ENCODE assay signal across 8 cellular contexts in the genomic region with DNA sequence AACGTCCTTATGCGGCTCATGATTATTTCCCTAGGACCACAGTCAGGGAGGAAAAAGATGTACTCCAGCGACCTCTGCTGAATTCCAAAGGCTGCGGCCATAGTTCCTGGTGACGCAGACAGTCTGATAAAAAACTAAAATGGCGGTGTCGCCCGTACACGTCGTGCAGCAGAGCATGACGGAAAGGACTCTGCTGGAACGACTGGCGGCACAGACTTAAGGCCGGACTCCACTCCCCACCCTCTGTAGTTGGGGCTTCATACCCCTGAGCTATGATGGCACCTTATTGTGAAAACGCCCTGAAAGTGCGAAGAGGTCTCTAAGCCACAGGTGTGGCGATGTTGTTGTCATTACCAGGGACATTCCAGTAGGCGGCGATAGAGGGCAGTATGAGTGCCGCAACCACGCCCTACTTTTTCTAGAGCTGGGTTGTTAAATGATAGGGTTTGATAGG.
DNase-seq lines count a peak whose midpoint lies in the region; ATAC-seq, FAIRE-seq and TF ChIP-seq lines count a peak whose summit lies in the region.

No MANE protein-coding gene starts in this region.

- DNase-seq in D721Med (ENCODE audit: insufficient read length, low spot score) = no peak
- DNase-seq in Kasumi-1 (lab: John Stamatoyannopoulos, UW) = peak; percentile 69
- DNase-seq in WERI-Rb-1 = peak; percentile 56
- peak; percentile 61 to 79 for DNase-seq in cardiac fibroblast (ENCODE audit: low read depth in 2 of 2)
- DNase-seq in kidney epithelial cell (ENCODE audit: low read depth) = no peak
- peak; percentile 62 for DNase-seq in stimulated activated CD4-positive, alpha-beta T cell treated with anti-CD3 and anti-CD28 coated beads, Interleukin-15, amount 100 ng/mL, for 24 hours
- DNase-seq in mesenteric fat pad (ENCODE audit: low spot score) = no peak

- peak; percentile 81 for ATAC-seq in GM21423 (IDR thresholded peaks at IDR 0.05; ENCODE audit: unreplicated experiment)

- FAIRE-seq in D721Med (lab: Jason Lieb, UNC) = no peak

- no peaks in the 10 kb centered on the region for H3K36me3 ChIP-seq in WERI-Rb-1
- no peaks in the 10 kb centered on the region for H3K36me3 ChIP-seq in kidney epithelial cell (ENCODE audit: control insufficient read depth, insufficient read depth, low read length)

- peaks cover 11% of the 10 kb centered on the region for H3K27me3 ChIP-seq in WERI-Rb-1 (ENCODE audit: insufficient read depth, low read depth, severe bottlenecking)
- H3K27me3 ChIP-seq in kidney epithelial cell (ENCODE audit: control insufficient read depth, insufficient read depth, low read length) = no peaks in the 10 kb centered on the region

- H3K9me3 ChIP-seq in WERI-Rb-1 (ENCODE audit: severe bottlenecking) = no peaks in the 10 kb centered on the region

- H3K27ac ChIP-seq in WERI-Rb-1 = no peak overlapping the region

- H3K4me3 ChIP-seq in WERI-Rb-1 (ENCODE audit: low read depth, low read length) = peak overlapping the region; percentile 47
- peak overlapping the region; percentile 35 to 66 for H3K4me3 ChIP-seq in cardiac fibroblast (replicated peaks in 1 of 2; ENCODE audit: low read depth in 2 of 2, low read length in 2 of 2)
- peak overlapping the region; percentile 2 for H3K4me3 ChIP-seq in kidney epithelial cell (ENCODE audit: low read depth, low read length)

- peak; percentile 38 for TF ChIP-seq CTCF in D721Med (IDR thresholded peaks at IDR 0.05; ENCODE audit: insufficient read depth, missing control alignments)
- peak; percentile 71 for TF ChIP-seq CTCF in WERI-Rb-1 (IDR thresholded peaks at IDR 0.05; ENCODE audit: low read depth, low read length)
- TF ChIP-seq CTCF in cardiac fibroblast (IDR thresholded peaks at IDR 0.05; ENCODE audit: low read depth, low read length) = peak; percentile 68
- TF ChIP-seq CTCF in kidney epithelial cell (IDR thresholded peaks at IDR 0.05; ENCODE audit: insufficient read depth, low read length, poor library complexity, severe bottlenecking) = peak; percentile 50

Comparison
In these comparisons a context has a peak if more than half of its experiments do, and no peak if none do; other contexts are left out.
1. DNase-seq: peak in Kasumi-1 (2 of 2), WERI-Rb-1 (single experiment), cardiac fibroblast (2 of 2) and stimulated activated CD4-positive, alpha-beta T cell treated with anti-CD3 and anti-CD28 coated beads, Interleukin-15, amount 100 ng/mL, for 24 hours (single experiment); none in D721Med (single experiment), kidney epithelial cell (single experiment) and mesenteric fat pad (single experiment).
2. Peak in every context shown above with its lines, with median percentiles within 50 percentile points of each other: CTCF ChIP-seq and H3K4me3 ChIP-seq.